1 cellular context compared by ENCODE assay signal in the genomic region with DNA sequence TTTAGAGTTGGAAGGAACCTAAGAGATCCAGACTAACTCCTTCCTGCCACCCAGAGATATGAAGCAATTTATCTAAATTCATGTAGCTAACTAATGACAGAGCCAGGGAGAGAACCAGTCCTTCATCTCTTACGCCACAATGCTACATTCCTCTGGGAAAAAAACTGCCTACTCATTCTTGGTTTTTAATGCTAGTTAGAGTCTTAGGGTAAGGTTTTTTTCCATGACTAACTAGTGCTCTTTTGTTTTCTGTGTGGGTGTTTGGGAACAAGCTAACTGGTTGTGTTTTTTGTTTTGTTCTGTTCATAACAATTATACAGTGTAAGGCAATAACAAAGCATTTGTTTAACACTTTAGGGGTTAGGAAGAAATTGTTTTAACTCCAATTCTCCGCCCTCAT.
TF ChIP-seq lines count a peak whose summit lies in the region.

No MANE protein-coding gene starts in this region.

TF ChIP-seq in HepG2, 621 proteins besides CTCF, POLR2A, EP300 and RAD21 (continued from another document and continues in another):
- TF ChIP-seq, protein P1, sequence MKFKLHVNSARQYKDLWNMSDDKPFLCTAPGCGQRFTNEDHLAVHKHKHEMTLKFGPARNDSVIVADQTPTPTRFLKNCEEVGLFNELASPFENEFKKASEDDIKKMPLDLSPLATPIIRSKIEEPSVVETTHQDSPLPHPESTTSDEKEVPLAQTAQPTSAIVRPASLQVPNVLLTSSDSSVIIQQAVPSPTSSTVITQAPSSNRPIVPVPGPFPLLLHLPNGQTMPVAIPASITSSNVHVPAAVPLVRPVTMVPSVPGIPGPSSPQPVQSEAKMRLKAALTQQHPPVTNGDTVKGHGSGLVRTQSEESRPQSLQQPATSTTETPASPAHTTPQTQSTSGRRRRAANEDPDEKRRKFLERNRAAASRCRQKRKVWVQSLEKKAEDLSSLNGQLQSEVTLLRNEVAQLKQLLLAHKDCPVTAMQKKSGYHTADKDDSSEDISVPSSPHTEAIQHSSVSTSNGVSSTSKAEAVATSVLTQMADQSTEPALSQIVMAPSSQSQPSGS (CRISPR knock-in tag; IDR thresholded peaks at IDR 0.05): no peak
- peak; percentile 40 for TF ChIP-seq TEAD3 (CRISPR knock-in tag; optimal IDR thresholded peaks at IDR 0.05; ENCODE audit: borderline replicate concordance)
- TF ChIP-seq, protein P2, sequence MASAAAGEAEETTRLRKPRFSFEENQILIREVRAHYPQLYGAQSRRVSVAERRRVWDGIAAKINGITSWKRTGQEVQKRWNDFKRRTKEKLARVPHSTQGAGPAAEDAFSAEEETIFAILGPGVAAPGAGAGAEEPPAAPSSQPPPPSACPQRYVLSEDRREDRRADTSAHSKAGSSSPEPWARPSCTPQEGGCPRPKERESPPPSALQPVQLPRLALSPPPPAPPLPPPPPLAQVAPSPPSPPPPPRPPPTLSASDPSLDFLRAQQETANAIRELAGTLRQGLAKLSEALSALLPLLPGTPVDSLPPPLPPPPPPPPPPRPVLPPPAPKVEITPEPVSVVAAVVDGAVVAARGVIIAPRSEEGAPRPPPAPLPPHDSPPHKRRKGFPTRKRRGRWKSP (CRISPR knock-in tag; IDR thresholded peaks at IDR 0.05): no peak
- no peak for TF ChIP-seq KLF13 (CRISPR knock-in tag; IDR thresholded peaks at IDR 0.05)
- TF ChIP-seq CEBPB (IDR thresholded peaks at IDR 0.05; ENCODE audit: borderline replicate concordance, low read depth, low read length): peak; percentile 81
- TF ChIP-seq, protein P3, sequence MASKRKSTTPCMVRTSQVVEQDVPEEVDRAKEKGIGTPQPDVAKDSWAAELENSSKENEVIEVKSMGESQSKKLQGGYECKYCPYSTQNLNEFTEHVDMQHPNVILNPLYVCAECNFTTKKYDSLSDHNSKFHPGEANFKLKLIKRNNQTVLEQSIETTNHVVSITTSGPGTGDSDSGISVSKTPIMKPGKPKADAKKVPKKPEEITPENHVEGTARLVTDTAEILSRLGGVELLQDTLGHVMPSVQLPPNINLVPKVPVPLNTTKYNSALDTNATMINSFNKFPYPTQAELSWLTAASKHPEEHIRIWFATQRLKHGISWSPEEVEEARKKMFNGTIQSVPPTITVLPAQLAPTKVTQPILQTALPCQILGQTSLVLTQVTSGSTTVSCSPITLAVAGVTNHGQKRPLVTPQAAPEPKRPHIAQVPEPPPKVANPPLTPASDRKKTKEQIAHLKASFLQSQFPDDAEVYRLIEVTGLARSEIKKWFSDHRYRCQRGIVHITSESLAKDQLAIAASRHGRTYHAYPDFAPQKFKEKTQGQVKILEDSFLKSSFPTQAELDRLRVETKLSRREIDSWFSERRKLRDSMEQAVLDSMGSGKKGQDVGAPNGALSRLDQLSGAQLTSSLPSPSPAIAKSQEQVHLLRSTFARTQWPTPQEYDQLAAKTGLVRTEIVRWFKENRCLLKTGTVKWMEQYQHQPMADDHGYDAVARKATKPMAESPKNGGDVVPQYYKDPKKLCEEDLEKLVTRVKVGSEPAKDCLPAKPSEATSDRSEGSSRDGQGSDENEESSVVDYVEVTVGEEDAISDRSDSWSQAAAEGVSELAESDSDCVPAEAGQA (IDR thresholded peaks at IDR 0.05; ENCODE audit: low read depth): no peak
- TF ChIP-seq, protein P3 (CRISPR knock-in tag; IDR thresholded peaks at IDR 0.05; ENCODE audit: borderline replicate concordance): no peak
- TF ChIP-seq, protein P4, sequence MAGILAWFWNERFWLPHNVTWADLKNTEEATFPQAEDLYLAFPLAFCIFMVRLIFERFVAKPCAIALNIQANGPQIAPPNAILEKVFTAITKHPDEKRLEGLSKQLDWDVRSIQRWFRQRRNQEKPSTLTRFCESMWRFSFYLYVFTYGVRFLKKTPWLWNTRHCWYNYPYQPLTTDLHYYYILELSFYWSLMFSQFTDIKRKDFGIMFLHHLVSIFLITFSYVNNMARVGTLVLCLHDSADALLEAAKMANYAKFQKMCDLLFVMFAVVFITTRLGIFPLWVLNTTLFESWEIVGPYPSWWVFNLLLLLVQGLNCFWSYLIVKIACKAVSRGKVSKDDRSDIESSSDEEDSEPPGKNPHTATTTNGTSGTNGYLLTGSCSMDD (CRISPR knock-in tag; IDR thresholded peaks at IDR 0.05): no peak
- TF ChIP-seq, protein P5, sequence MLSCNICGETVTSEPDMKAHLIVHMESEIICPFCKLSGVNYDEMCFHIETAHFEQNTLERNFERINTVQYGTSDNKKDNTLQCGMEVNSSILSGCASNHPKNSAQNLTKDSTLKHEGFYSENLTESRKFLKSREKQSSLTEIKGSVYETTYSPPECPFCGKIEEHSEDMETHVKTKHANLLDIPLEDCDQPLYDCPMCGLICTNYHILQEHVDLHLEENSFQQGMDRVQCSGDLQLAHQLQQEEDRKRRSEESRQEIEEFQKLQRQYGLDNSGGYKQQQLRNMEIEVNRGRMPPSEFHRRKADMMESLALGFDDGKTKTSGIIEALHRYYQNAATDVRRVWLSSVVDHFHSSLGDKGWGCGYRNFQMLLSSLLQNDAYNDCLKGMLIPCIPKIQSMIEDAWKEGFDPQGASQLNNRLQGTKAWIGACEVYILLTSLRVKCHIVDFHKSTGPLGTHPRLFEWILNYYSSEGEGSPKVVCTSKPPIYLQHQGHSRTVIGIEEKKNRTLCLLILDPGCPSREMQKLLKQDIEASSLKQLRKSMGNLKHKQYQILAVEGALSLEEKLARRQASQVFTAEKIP (CRISPR knock-in tag; IDR thresholded peaks at IDR 0.05; ENCODE audit: borderline replicate concordance): no peak
- TF ChIP-seq, protein P6, sequence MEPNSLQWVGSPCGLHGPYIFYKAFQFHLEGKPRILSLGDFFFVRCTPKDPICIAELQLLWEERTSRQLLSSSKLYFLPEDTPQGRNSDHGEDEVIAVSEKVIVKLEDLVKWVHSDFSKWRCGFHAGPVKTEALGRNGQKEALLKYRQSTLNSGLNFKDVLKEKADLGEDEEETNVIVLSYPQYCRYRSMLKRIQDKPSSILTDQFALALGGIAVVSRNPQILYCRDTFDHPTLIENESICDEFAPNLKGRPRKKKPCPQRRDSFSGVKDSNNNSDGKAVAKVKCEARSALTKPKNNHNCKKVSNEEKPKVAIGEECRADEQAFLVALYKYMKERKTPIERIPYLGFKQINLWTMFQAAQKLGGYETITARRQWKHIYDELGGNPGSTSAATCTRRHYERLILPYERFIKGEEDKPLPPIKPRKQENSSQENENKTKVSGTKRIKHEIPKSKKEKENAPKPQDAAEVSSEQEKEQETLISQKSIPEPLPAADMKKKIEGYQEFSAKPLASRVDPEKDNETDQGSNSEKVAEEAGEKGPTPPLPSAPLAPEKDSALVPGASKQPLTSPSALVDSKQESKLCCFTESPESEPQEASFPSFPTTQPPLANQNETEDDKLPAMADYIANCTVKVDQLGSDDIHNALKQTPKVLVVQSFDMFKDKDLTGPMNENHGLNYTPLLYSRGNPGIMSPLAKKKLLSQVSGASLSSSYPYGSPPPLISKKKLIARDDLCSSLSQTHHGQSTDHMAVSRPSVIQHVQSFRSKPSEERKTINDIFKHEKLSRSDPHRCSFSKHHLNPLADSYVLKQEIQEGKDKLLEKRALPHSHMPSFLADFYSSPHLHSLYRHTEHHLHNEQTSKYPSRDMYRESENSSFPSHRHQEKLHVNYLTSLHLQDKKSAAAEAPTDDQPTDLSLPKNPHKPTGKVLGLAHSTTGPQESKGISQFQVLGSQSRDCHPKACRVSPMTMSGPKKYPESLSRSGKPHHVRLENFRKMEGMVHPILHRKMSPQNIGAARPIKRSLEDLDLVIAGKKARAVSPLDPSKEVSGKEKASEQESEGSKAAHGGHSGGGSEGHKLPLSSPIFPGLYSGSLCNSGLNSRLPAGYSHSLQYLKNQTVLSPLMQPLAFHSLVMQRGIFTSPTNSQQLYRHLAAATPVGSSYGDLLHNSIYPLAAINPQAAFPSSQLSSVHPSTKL (CRISPR knock-in tag; IDR thresholded peaks at IDR 0.05): peak; percentile 55; the same call in 1 of the 2 replicates
- TF ChIP-seq, protein P7, sequence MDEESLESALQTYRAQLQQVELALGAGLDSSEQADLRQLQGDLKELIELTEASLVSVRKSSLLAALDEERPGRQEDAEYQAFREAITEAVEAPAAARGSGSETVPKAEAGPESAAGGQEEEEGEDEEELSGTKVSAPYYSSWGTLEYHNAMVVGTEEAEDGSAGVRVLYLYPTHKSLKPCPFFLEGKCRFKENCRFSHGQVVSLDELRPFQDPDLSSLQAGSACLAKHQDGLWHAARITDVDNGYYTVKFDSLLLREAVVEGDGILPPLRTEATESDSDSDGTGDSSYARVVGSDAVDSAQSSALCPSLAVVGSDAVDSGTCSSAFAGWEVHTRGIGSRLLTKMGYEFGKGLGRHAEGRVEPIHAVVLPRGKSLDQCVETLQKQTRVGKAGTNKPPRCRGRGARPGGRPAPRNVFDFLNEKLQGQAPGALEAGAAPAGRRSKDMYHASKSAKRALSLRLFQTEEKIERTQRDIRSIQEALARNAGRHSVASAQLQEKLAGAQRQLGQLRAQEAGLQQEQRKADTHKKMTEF (CRISPR knock-in tag; IDR thresholded peaks at IDR 0.05): peak; percentile 20; the same call in 1 of the 2 replicates
- TF ChIP-seq, protein P8, sequence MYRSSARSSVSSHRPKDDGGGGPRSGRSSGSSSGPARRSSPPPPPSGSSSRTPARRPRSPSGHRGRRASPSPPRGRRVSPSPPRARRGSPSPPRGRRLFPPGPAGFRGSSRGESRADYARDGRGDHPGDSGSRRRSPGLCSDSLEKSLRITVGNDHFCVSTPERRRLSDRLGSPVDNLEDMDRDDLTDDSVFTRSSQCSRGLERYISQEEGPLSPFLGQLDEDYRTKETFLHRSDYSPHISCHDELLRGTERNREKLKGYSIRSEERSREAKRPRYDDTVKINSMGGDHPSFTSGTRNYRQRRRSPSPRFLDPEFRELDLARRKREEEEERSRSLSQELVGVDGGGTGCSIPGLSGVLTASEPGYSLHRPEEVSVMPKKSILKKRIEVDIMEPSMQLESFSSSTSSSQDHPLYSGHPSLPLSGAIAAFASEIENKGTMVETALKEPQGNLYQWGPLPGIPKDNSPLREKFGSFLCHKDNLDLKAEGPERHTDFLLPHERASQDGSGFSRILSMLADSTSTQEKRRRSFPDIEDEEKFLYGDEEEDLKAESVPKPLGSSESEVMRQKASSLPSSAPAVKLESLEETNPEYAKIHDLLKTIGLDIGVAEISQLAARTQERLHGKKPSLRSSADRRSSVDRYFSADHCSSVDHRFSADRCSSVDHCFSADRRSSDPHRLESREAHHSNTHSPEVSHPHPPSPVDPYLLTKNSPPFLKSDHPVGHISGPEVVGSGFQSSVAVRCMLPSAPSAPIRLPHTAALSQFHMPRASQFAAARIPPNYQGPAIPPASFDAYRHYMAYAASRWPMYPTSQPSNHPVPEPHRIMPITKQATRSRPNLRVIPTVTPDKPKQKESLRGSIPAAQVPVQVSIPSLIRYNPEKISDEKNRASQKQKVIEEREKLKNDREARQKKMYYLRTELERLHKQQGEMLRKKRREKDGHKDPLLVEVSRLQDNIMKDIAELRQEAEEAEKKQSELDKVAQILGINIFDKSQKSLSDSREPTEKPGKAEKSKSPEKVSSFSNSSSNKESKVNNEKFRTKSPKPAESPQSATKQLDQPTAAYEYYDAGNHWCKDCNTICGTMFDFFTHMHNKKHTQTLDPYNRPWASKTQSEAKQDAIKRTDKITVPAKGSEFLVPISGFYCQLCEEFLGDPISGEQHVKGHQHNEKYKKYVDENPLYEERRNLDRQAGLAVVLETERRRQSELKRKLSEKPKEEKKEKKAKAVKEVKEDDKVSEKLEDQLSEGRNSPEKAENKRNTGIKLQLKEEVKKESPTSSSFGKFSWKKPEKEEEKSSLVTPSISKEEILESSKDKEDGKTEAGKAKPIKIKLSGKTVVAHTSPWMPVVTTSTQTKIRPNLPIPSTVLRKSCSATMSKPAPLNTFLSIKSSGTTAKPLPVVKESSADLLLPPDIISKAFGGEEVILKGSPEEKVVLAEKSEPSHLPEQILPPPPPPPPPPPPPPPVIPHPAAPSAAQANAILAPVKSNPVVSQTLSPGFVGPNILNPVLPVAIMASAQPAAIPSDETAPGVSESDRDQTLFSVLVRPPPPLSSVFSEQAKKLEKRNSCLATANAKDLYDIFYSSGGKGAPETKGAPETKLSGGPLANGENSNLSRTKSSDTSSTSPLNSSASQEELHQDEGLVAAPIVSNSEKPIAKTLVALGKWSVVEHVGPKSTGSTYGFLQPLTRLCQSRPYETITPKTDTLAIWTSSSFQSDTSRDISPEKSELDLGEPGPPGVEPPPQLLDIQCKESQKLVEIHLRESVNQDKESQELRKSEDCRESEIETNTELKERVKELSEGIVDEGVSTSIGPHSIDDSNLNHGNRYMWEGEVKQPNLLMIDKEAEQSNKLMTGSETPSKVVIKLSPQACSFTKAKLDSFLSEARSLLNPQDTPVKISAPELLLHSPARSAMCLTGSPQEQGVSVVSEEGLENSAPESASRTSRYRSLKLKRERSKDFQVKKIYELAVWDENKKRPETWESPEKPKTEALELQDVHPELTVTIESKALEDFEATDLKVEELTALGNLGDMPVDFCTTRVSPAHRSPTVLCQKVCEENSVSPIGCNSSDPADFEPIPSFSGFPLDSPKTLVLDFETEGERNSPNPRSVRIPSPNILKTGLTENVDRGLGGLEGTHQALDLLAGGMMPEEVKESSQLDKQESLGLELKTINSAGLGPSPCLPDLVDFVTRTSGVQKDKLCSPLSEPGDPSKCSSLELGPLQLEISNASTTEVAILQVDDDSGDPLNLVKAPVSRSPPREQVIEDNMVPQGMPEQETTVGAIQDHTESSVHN (CRISPR knock-in tag; IDR thresholded peaks at IDR 0.05): no peak
- TF ChIP-seq, protein P9, sequence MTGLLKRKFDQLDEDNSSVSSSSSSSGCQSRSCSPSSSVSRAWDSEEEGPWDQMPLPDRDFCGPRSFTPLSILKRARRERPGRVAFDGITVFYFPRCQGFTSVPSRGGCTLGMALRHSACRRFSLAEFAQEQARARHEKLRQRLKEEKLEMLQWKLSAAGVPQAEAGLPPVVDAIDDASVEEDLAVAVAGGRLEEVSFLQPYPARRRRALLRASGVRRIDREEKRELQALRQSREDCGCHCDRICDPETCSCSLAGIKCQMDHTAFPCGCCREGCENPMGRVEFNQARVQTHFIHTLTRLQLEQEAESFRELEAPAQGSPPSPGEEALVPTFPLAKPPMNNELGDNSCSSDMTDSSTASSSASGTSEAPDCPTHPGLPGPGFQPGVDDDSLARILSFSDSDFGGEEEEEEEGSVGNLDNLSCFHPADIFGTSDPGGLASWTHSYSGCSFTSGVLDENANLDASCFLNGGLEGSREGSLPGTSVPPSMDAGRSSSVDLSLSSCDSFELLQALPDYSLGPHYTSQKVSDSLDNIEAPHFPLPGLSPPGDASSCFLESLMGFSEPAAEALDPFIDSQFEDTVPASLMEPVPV (CRISPR knock-in tag; IDR thresholded peaks at IDR 0.05): no peak
- TF ChIP-seq SIX1 (CRISPR knock-in tag; IDR thresholded peaks at IDR 0.05; ENCODE audit: borderline replicate concordance): no peak
- TF ChIP-seq ZNF614 (CRISPR knock-in tag; IDR thresholded peaks at IDR 0.05; ENCODE audit: borderline replicate concordance): no peak
